In the genomic region with DNA sequence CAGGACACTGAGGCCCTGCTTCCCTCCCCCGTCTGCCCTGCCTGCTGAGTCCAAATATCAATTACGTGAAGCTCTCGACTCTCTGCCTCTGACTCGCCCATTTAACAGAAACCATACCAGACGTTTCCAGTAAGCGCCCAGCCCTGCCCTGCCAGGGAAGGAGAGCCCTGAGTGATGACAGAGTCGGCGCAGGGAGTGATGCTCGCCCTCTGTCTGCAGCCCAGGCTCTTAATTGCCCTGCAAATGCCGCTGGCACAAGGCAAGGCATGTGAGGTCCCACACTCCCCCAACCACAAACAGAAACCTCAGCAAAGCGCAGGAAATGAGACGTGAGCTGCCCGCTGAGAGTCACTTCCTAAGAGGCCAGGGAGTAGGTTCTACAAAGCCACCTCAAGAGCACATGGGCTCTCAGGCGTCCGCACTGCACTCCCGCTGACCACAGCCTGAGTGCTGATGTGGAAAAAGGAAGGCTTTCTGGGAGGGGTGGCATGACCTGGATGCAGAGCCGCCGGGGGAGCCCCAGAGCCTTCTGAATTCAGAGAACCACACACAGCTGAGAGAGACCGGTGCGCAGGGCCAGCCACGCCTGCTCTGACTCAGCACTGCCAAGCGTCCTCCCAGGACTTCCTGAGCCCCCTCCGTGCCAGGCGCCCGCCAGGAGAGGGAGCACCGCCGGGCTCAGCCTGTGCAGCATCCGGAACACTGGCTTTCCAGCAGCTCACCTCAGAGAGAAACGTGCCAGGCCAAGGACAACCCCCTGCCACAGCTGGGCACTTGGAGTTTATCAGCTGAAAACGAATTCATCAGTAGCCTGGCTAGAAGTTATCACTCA, we compare ENCODE assay signal across 8 cellular contexts.
DNase-seq lines count a peak whose midpoint lies in the region; ATAC-seq lines count a peak whose summit lies in the region.

No MANE protein-coding gene starts in this region.

- H3K9ac ChIP-seq in HUES6 (ENCODE audit: low read length), result peak overlapping the region; percentile 42
- H3K9ac ChIP-seq in subcutaneous abdominal adipose tissue (ENCODE audit: low read length in 5 of 5), result peak overlapping the region in 2 of 5 donors; percentile 35 to 45

- peaks cover 28% of the 10 kb centered on the region for H3K4me1 ChIP-seq in HUES6 (ENCODE audit: control insufficient read depth, insufficient read depth, low read length)
- peaks cover 17 to 50% (median 42%) of the 10 kb centered on the region in 5 donors for H3K4me1 ChIP-seq in subcutaneous abdominal adipose tissue (ENCODE audit: control insufficient read depth in 5 of 5, insufficient read depth in 5 of 5, low read length in 5 of 5)

- DNase-seq in DMS 273 treated with DMSO at 0.1 percent for 48 hours (lab: John Stamatoyannopoulos, UW) (peak; percentile 5), SHP77 treated with DMSO at 0.1 percent for 48 hours (lab: John Stamatoyannopoulos, UW) (peak; percentile 21), activated gamma-delta T cell treated with Interleukin-2 at 50 U/mL for 16 hours (peak; percentile 88), foreskin melanocyte (peak; percentile 94), non-pigmented ciliary epithelial cell (ENCODE audit: low read depth) (peak; percentile 31)

- H3K36me3 ChIP-seq in HUES6 (ENCODE audit: control insufficient read depth, insufficient read depth, low read length), result no peaks in the 10 kb centered on the region
- H3K36me3 ChIP-seq in subcutaneous abdominal adipose tissue (ENCODE audit: control insufficient read depth in 5 of 5, insufficient read depth in 5 of 5, low read length in 5 of 5), result no peaks in the 10 kb centered on the region

- H3K27ac ChIP-seq in HUES6 (ENCODE audit: low read depth, low read length), result no peak overlapping the region
- H3K27ac ChIP-seq in subcutaneous abdominal adipose tissue (ENCODE audit: low read depth, low read length), result peak overlapping the region; percentile 24

- H3K9me3 ChIP-seq in HUES6 (ENCODE audit: control insufficient read depth, insufficient read depth, low read depth, low read length) (no peaks in the 10 kb centered on the region), subcutaneous abdominal adipose tissue (ENCODE audit: control insufficient read depth in 5 of 5, low read length in 5 of 5) (no peaks in the 10 kb centered on the region)

- H3K27me3 ChIP-seq in HUES6 (ENCODE audit: control insufficient read depth, insufficient read depth, low read length) (peaks cover 45% of the 10 kb centered on the region), subcutaneous abdominal adipose tissue (ENCODE audit: control insufficient read depth in 5 of 5, insufficient read depth in 4 of 5, low read length in 5 of 5) (peaks cover 4 to 24% (median 9%) of the 10 kb centered on the region in 5 donors)

- peak overlapping the region; percentile 48 for H3K4me3 ChIP-seq in HUES6 (ENCODE audit: low read depth, low read length)
- peak overlapping the region in 4 of 5 donors; percentile 36 to 65 (median 51) for H3K4me3 ChIP-seq in subcutaneous abdominal adipose tissue (ENCODE audit: low read depth in 1 of 5, low read length in 5 of 5)

- ATAC-seq in GM21367 (IDR thresholded peaks at IDR 0.05; ENCODE audit: unreplicated experiment), result peak; percentile 49

Comparison
In these comparisons a context has a peak if more than half of its experiments do, and no peak if none do; other contexts are left out.
1. DNase-seq: peak in every context shown above with its lines; median percentile 94 in foreskin melanocyte; 88 in activated gamma-delta T cell treated with Interleukin-2 at 50 U/mL for 16 hours; 31 in non-pigmented ciliary epithelial cell; 21 in SHP77 treated with DMSO at 0.1 percent for 48 hours; 5 in DMS 273 treated with DMSO at 0.1 percent for 48 hours.